ENCODE assay signal across 21 cellular contexts in genomic region chr2:239769574-239770145, GRCh38.
DNase-seq lines count a peak whose midpoint lies in the region; ATAC-seq and TF ChIP-seq lines count a peak whose summit lies in the region.
"Had no signal": no experiment of that assay in that cellular context is flagged by ENCODE, and none has a peak within 500 bp of the region (broad histone marks: within the 10 kb centered on the region; RNA-seq: fewer than 3 reads in every experiment).

No MANE protein-coding gene starts in this region.

- WGBS in right cardiac atrium, result 87% methylated on average over 17 of the region's 17 CpGs
- 81 to 89% (median 86%) methylated on average over 7 to 17 of the region's 17 CpGs for WGBS in heart left ventricle, 4 donors

- H3K4me3 ChIP-seq in right cardiac atrium (ENCODE audit: low read length), result no peak overlapping the region
- no peak overlapping the region for H3K4me3 ChIP-seq in heart left ventricle
- no peak overlapping the region for H3K4me3 ChIP-seq in upper lobe of right lung
- H3K4me3 ChIP-seq: lung, uterus had no signal

- peaks cover 2% of the 10 kb centered on the region for H3K9me3 ChIP-seq in right cardiac atrium (ENCODE audit: control insufficient read depth, low read length)
- peaks cover 0 to 14% (median 8%) of the 10 kb centered on the region in 12 donors for H3K9me3 ChIP-seq in heart left ventricle
- H3K9me3 ChIP-seq in upper lobe of right lung, result peaks cover 5% of the 10 kb centered on the region
- H3K9me3 ChIP-seq: uterus had no signal

- no peak for ATAC-seq in right cardiac atrium
- ATAC-seq in heart left ventricle, result no peak
- no peak for ATAC-seq in upper lobe of right lung
- no peak for ATAC-seq in GM21619 (IDR thresholded peaks at IDR 0.05; ENCODE audit: unreplicated experiment)
- ATAC-seq: PC-3; stimulated activated naive CD8-positive, alpha-beta T cell treated with anti-CD3 and anti-CD28 coated beads, Interleukin-15, amount 100 ng/mL, for 72 hours had no signal

- DNase-seq in NCI-H2107 (lab: John Stamatoyannopoulos, UW) (peak; percentile 22), NCI-H2107 treated with DMSO at 0.1 percent for 48 hours (lab: John Stamatoyannopoulos, UW; ENCODE audit: unreplicated experiment) (no peak), right cardiac atrium (peak in 2 of 3 donors; percentile 5 to 37), heart left ventricle (no peak), mesenteric fat pad (ENCODE audit: low spot score) (peak; percentile 64), upper lobe of right lung (peak; percentile 51), NCI-H128 (lab: John Stamatoyannopoulos, UW; ENCODE audit: unreplicated experiment) (no peak)
- DNase-seq: 8988T; activated CD4-positive, alpha-beta T cell treated with anti-CD3 and anti-CD28 coated beads, Interleukin-2, amount 10 ng/mL, durations not matched to agents 24 days and 14 days; activated gamma-delta T cell; activated T-cell treated with anti-CD3 and anti-CD28 coated beads, Interleukin-2, amount 50 U/mL, for 1 hour; dermis blood vessel endothelial cell; NCI-H2227 treated with DMSO at 0.1 percent for 48 hours; PC-3; retina; SHP77 treated with DMSO at 0.1 percent for 48 hours; stimulated activated CD8-positive, alpha-beta memory T cell treated with anti-CD3 and anti-CD28 coated beads, Interleukin-4, amount 100 ng/mL, for 48 hours; stimulated activated naive CD8-positive, alpha-beta T cell treated with anti-CD3 and anti-CD28 coated beads, Interleukin-15, amount 100 ng/mL, for 72 hours had no signal

- no peaks in the 10 kb centered on the region for H3K27me3 ChIP-seq in right cardiac atrium (ENCODE audit: control insufficient read depth, insufficient read depth)
- peaks cover 0 to 18% (median 0%) of the 10 kb centered on the region in 9 donors for H3K27me3 ChIP-seq in heart left ventricle
- no peaks in the 10 kb centered on the region for H3K27me3 ChIP-seq in upper lobe of right lung
- H3K27me3 ChIP-seq: uterus had no signal

- intact Hi-C loops in right cardiac atrium (cut with DNase I), result no loop called here
- intact Hi-C loops in heart left ventricle (cut with DNase I), result no loop called here
- intact Hi-C loops in upper lobe of right lung (cut with DNase I), result no loop called here

- no peak for TF ChIP-seq POLR2A in heart left ventricle (IDR thresholded peaks at IDR 0.05)

- H3K4me1 ChIP-seq in right cardiac atrium (ENCODE audit: control insufficient read depth, insufficient read depth, low read length), result no peaks in the 10 kb centered on the region
- H3K4me1 ChIP-seq in heart left ventricle, result no peaks in the 10 kb centered on the region
- no peaks in the 10 kb centered on the region for H3K4me1 ChIP-seq in upper lobe of right lung
- H3K4me1 ChIP-seq: uterus had no signal

- H3K36me3 ChIP-seq in heart left ventricle (no peaks in the 10 kb centered on the region), upper lobe of right lung (no peaks in the 10 kb centered on the region)
- H3K36me3 ChIP-seq: uterus had no signal

- TF ChIP-seq CTCF in heart left ventricle (IDR thresholded peaks at IDR 0.05) (no peak), upper lobe of right lung (IDR thresholded peaks at IDR 0.05) (no peak)

- H3K27ac ChIP-seq in right cardiac atrium (ENCODE audit: low read length) (no peak overlapping the region), heart left ventricle (no peak overlapping the region), upper lobe of right lung (no peak overlapping the region)
- H3K27ac ChIP-seq: uterus had no signal

Comparison
In these comparisons a context has a peak if more than half of its experiments do, and no peak if none do; other contexts are left out.
1. DNase-seq: peak in NCI-H2107 (single experiment), right cardiac atrium (2 of 3), mesenteric fat pad (single experiment) and upper lobe of right lung (single experiment); none in NCI-H2107 treated with DMSO at 0.1 percent for 48 hours (single experiment), heart left ventricle (0 of 5) and NCI-H128 (single experiment).